1 cellular context compared by ENCODE assay signal in the genomic region with DNA sequence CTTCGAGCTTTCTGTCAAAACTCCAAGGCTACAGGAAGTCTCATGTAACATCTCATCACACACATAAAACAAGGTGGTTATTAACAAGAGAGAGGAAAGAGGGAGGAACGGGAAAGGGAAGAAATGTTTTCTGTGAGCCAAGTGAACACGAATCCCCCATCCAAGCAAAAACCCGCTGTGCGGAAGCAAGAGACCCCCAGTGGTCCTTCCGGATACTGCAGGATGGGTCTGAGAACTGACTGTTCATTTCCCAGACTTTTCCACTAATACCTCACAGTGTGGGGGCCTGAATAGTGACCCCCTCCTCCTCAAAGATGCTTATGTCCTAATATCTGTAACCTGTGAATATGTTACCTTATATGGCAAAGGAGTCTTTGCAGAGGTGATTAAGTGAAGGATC.
TF ChIP-seq lines count a peak whose summit lies in the region.

No MANE protein-coding gene starts in this region.

TF ChIP-seq in A549, 52 proteins besides CTCF, POLR2A, EP300 and RAD21:
- TF ChIP-seq EHF (CRISPR knock-in tag; IDR thresholded peaks at IDR 0.05) (no peak), GATA3 (IDR thresholded peaks at IDR 0.05; ENCODE audit: borderline replicate concordance) (no peak), HOXB13 (CRISPR knock-in tag; IDR thresholded peaks at IDR 0.05; ENCODE audit: low read depth) (no peak), RCOR1 (IDR thresholded peaks at IDR 0.05; ENCODE audit: low read depth, low read length) (no peak), FOSB (CRISPR knock-in tag; IDR thresholded peaks at IDR 0.05) (no peak), HOXB5 (CRISPR knock-in tag; IDR thresholded peaks at IDR 0.05) (no peak), JUNB (IDR thresholded peaks at IDR 0.05) (no peak), MAZ (IDR thresholded peaks at IDR 0.05; ENCODE audit: borderline replicate concordance, low read depth, low read length) (no peak), HOXA7 (CRISPR knock-in tag; IDR thresholded peaks at IDR 0.05) (no peak), TP53 (CRISPR knock-in tag; IDR thresholded peaks at IDR 0.05) (no peak), ESRRA (IDR thresholded peaks at IDR 0.05; ENCODE audit: borderline replicate concordance, low read length) (no peak), KDM5A (IDR thresholded peaks at IDR 0.05) (no peak), BHLHE40 (IDR thresholded peaks at IDR 0.05; ENCODE audit: low read depth, low read length) (no peak), SREBF2 (IDR thresholded peaks at IDR 0.05) (no peak), EHMT2 (IDR thresholded peaks at IDR 0.05; ENCODE audit: low read depth) (no peak), HEYL (CRISPR knock-in tag; IDR thresholded peaks at IDR 0.05) (no peak)
- TF ChIP-seq, protein P1, sequence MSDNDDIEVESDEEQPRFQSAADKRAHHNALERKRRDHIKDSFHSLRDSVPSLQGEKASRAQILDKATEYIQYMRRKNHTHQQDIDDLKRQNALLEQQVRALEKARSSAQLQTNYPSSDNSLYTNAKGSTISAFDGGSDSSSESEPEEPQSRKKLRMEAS (IDR thresholded peaks at IDR 0.05), result no peak
- TF ChIP-seq, protein P2, sequence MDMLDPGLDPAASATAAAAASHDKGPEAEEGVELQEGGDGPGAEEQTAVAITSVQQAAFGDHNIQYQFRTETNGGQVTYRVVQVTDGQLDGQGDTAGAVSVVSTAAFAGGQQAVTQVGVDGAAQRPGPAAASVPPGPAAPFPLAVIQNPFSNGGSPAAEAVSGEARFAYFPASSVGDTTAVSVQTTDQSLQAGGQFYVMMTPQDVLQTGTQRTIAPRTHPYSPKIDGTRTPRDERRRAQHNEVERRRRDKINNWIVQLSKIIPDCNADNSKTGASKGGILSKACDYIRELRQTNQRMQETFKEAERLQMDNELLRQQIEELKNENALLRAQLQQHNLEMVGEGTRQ (IDR thresholded peaks at IDR 0.05), result no peak
